ENCODE assay signal across 9 cellular contexts in genomic region chr2:192194065-192194865, GRCh38. TPM values are rescaled to one million over a fixed set of nuclear protein-coding genes. Genes with fewer than 3 reads are reported as not detected.
DNase-seq lines count a peak whose midpoint lies in the region; ATAC-seq and TF ChIP-seq lines count a peak whose summit lies in the region.
"Had no signal": no experiment of that assay in that cellular context is flagged by ENCODE, and none has a peak within 500 bp of the region (broad histone marks: within the 10 kb centered on the region; RNA-seq: fewer than 3 reads in every experiment).

No MANE protein-coding gene starts in this region.

- H3K27ac Mint-ChIP-seq in activated T-helper 2 cell treated with anti-CD3 and anti-CD28 coated beads, Interferon-gamma antibody, Interleukin-2, Interleukin-4, amounts not matched to agents 10 μg/mL and 5 μg/mL and 100 μg/mL, durations not matched to agents 14 hours and 24 hours and 36 hours = no peak overlapping the region
- H3K27ac Mint-ChIP-seq in glutamatergic neuron (ENCODE audit: unreplicated experiment) (peak overlapping the region; percentile 91), progenitor cell of endocrine pancreas (no peak overlapping the region)

- peaks cover 20% of the 10 kb centered on the region for H3K4me1 Mint-ChIP-seq in activated T-helper 2 cell treated with anti-CD3 and anti-CD28 coated beads, Interferon-gamma antibody, Interleukin-2, Interleukin-4, amounts not matched to agents 10 μg/mL and 5 μg/mL and 100 μg/mL, durations not matched to agents 14 hours and 24 hours and 36 hours (ENCODE audit: low read depth)
- H3K4me1 Mint-ChIP-seq in glutamatergic neuron (ENCODE audit: low read depth, unreplicated experiment) (peaks cover 4% of the 10 kb centered on the region), progenitor cell of endocrine pancreas (ENCODE audit: low read depth) (peaks cover 18% of the 10 kb centered on the region)

- peaks cover 68% of the 10 kb centered on the region for H3K27me3 Mint-ChIP-seq in activated T-helper 2 cell treated with anti-CD3 and anti-CD28 coated beads, Interferon-gamma antibody, Interleukin-2, Interleukin-4, amounts not matched to agents 10 μg/mL and 5 μg/mL and 100 μg/mL, durations not matched to agents 14 hours and 24 hours and 36 hours (ENCODE audit: low read depth)
- H3K27me3 Mint-ChIP-seq in glutamatergic neuron (ENCODE audit: unreplicated experiment) = peaks cover 12% of the 10 kb centered on the region
- H3K27me3 Mint-ChIP-seq in progenitor cell of endocrine pancreas = peaks cover 85% of the 10 kb centered on the region

- H3K9me3 Mint-ChIP-seq in activated T-helper 2 cell treated with anti-CD3 and anti-CD28 coated beads, Interferon-gamma antibody, Interleukin-2, Interleukin-4, amounts not matched to agents 10 μg/mL and 5 μg/mL and 100 μg/mL, durations not matched to agents 14 hours and 24 hours and 36 hours = no peaks in the 10 kb centered on the region
- H3K9me3 Mint-ChIP-seq in glutamatergic neuron (ENCODE audit: unreplicated experiment) (peaks cover 24% of the 10 kb centered on the region), progenitor cell of endocrine pancreas (ENCODE audit: low read depth) (no peaks in the 10 kb centered on the region)

- TF ChIP-seq CTCF in AG09309 (IDR thresholded peaks at IDR 0.05; ENCODE audit: control insufficient read depth, insufficient read depth, low read depth, low read length, missing control alignments) = no peak
- TF ChIP-seq CTCF in GM20000 (IDR thresholded peaks at IDR 0.05; ENCODE audit: extremely low read depth, missing control alignments) = no peak
- TF ChIP-seq CTCF in glutamatergic neuron (IDR thresholded peaks at IDR 0.05; ENCODE audit: partially characterized antibody, unreplicated experiment) = no peak
- TF ChIP-seq CTCF in progenitor cell of endocrine pancreas (IDR thresholded peaks at IDR 0.05; ENCODE audit: unreplicated experiment) = no peak

- intact Hi-C loops in activated T-helper 2 cell treated with anti-CD3 and anti-CD28 coated beads, Interferon-gamma antibody, Interleukin-2, Interleukin-4, amounts not matched to agents 10 μg/mL and 5 μg/mL and 100 μg/mL, durations not matched to agents 14 hours and 24 hours and 36 hours (cut with micrococcal nuclease) = no loop called here

- H3K4me3 Mint-ChIP-seq in activated T-helper 2 cell treated with anti-CD3 and anti-CD28 coated beads, Interferon-gamma antibody, Interleukin-2, Interleukin-4, amounts not matched to agents 10 μg/mL and 5 μg/mL and 100 μg/mL, durations not matched to agents 14 hours and 24 hours and 36 hours (ENCODE audit: low read depth) = peak overlapping the region; percentile 73
- H3K4me3 Mint-ChIP-seq in glutamatergic neuron (ENCODE audit: unreplicated experiment) (peak overlapping the region; percentile 91), progenitor cell of endocrine pancreas (ENCODE audit: low read depth) (peak overlapping the region; percentile 66)

- no peak for ATAC-seq in HG03378 (IDR thresholded peaks at IDR 0.05; ENCODE audit: unreplicated experiment)

- H3K36me3 Mint-ChIP-seq in activated T-helper 2 cell treated with anti-CD3 and anti-CD28 coated beads, Interferon-gamma antibody, Interleukin-2, Interleukin-4, amounts not matched to agents 10 μg/mL and 5 μg/mL and 100 μg/mL, durations not matched to agents 14 hours and 24 hours and 36 hours (ENCODE audit: low read depth) = no peaks in the 10 kb centered on the region
- H3K36me3 Mint-ChIP-seq in glutamatergic neuron (ENCODE audit: unreplicated experiment) = no peaks in the 10 kb centered on the region
- H3K36me3 Mint-ChIP-seq in progenitor cell of endocrine pancreas (ENCODE audit: insufficient read depth) = no peaks in the 10 kb centered on the region

- peak overlapping the region; percentile 68 for H3K4me3 ChIP-seq in AG09309 (ENCODE audit: control insufficient read depth, low read depth, low read length)

- DNase-seq in AG09309 (ENCODE audit: low read depth) (no peak), GM20000 (ENCODE audit: low spot score) (peak; percentile 26), LHCN-M2 (ENCODE audit: low read depth) (peak; percentile 69), glutamatergic neuron (peak; percentile 63), progenitor cell of endocrine pancreas (ENCODE audit: low spot score, unreplicated experiment) (peak; percentile 16), NCI-H226 (no peak)
- no peak for DNase-seq in activated T-helper 2 cell treated with anti-CD3 and anti-CD28 coated beads, Interferon-gamma antibody, Interleukin-2, Interleukin-4, amounts not matched to agents 10 μg/mL and 5 μg/mL and 100 μg/mL, durations not matched to agents 14 hours and 24 hours and 36 hours (ENCODE audit: low spot score)

RNA-seq across cellular contexts. Expression of gene TMEFF2, which starts 0.5 kb away (rescaled TPM):
- total RNA-seq in LHCN-M2 (2014; rRNA removed) = 64.1 and 72.6 TPM in 2 replicates
- 27.8 TPM for polyA plus RNA-seq in LHCN-M2 (2012)
- not detected in 2 replicates for total RNA-seq in activated T-helper 2 cell treated with anti-CD3 and anti-CD28 coated beads, Interferon-gamma antibody, Interleukin-2, Interleukin-4, amounts not matched to agents 10 μg/mL and 5 μg/mL and 100 μg/mL, durations not matched to agents 14 hours and 24 hours and 36 hours
- total RNA-seq in glutamatergic neuron (ENCODE audit: unreplicated experiment) = 23.9 TPM
- total RNA-seq in progenitor cell of endocrine pancreas = 0.50 and 2.0 TPM in 2 replicates
- total RNA-seq: dermis microvascular lymphatic vessel endothelial cell had no signal

Comparison
In these comparisons a context has a peak if more than half of its experiments do, and no peak if none do; other contexts are left out.
1. DNase-seq: peak in GM20000 (single experiment), LHCN-M2 (single experiment), glutamatergic neuron (single experiment) and progenitor cell of endocrine pancreas (single experiment); none in AG09309 (single experiment), activated T-helper 2 cell treated with anti-CD3 and anti-CD28 coated beads, Interferon-gamma antibody, Interleukin-2, Interleukin-4, amounts not matched to agents 10 μg/mL and 5 μg/mL and 100 μg/mL, durations not matched to agents 14 hours and 24 hours and 36 hours (single experiment) and NCI-H226 (single experiment).
2. Peak in every context shown above with its lines, with median percentiles within 50 percentile points of each other: H3K4me3 Mint-ChIP-seq.